14 cellular contexts compared by ENCODE assay signal in genomic region chr14:93375673-93376156, GRCh38. TPM values are rescaled to one million over a fixed set of nuclear protein-coding genes. Genes with fewer than 3 reads are reported as not detected.
DNase-seq lines count a peak whose midpoint lies in the region; ATAC-seq lines count a peak whose summit lies in the region.
"Had no signal": no experiment of that assay in that cellular context is flagged by ENCODE, and none has a peak within 500 bp of the region (broad histone marks: within the 10 kb centered on the region; RNA-seq: fewer than 3 reads in every experiment).

No MANE protein-coding gene starts in this region.

- no peaks in the 10 kb centered on the region for H3K4me1 ChIP-seq in SJCRH30
- no peaks in the 10 kb centered on the region for H3K4me1 ChIP-seq in CD4-positive, alpha-beta memory T cell (ENCODE audit: insufficient read depth, low read length)

- no peaks in the 10 kb centered on the region for H3K36me3 ChIP-seq in SJCRH30
- no peaks in the 10 kb centered on the region for H3K36me3 ChIP-seq in CD4-positive, alpha-beta memory T cell (ENCODE audit: insufficient read depth, low read length)

- H3K27ac Mint-ChIP-seq in memory B cell: peak overlapping the region; percentile 97
- no peak overlapping the region for H3K27ac Mint-ChIP-seq in CD4-positive, alpha-beta memory T cell

- no peaks in the 10 kb centered on the region for H3K27me3 ChIP-seq in SJCRH30
- H3K27me3 ChIP-seq in CD4-positive, alpha-beta memory T cell (ENCODE audit: insufficient read depth, low read length): no peaks in the 10 kb centered on the region

- H3K4me3 Mint-ChIP-seq in memory B cell: no peak overlapping the region
- H3K4me3 Mint-ChIP-seq in CD4-positive, alpha-beta memory T cell: no peak overlapping the region

- DNase-seq in memory B cell (ENCODE audit: low spot score in 2 of 2): peak; percentile 52 to 72
- no peak for DNase-seq in activated T-cell treated with anti-CD3 and anti-CD28 coated beads, Interleukin-2, amount 50 U/mL, for 1 hour
- DNase-seq in SJCRH30: no peak
- DNase-seq in CD4-positive, alpha-beta memory T cell: no peak
- no peak for DNase-seq in DMS79 (lab: John Stamatoyannopoulos, UW)
- DNase-seq: activated gamma-delta T cell, NCI-H1048, SW 1271 had no signal

- H3K9me3 Mint-ChIP-seq in memory B cell: peaks cover 15% of the 10 kb centered on the region
- peaks cover 0 to 10% (median 2%) of the 10 kb centered on the region in 8 donors for H3K9me3 Mint-ChIP-seq in CD4-positive, alpha-beta memory T cell

- CTCF ChIA-PET in CD4-positive, alpha-beta memory T cell (lab: Charles Lee; ENCODE audit: partially characterized antibody): no interaction called here

- H3K9me3 ChIP-seq in SJCRH30 (replicated peaks): no peaks in the 10 kb centered on the region
- no peaks in the 10 kb centered on the region for H3K9me3 ChIP-seq in CD4-positive, alpha-beta memory T cell (ENCODE audit: control insufficient read depth in 1 of 2, low read length in 2 of 2)

- intact Hi-C loops in CD4-positive, alpha-beta memory T cell (cut with micrococcal nuclease): no loop called here

- no peaks in the 10 kb centered on the region for H3K27me3 Mint-ChIP-seq in memory B cell
- peaks cover 11 to 18% of the 10 kb centered on the region in 2 donors for H3K27me3 Mint-ChIP-seq in CD4-positive, alpha-beta memory T cell

- H3K4me3 ChIP-seq in SJCRH30: no peak overlapping the region
- H3K4me3 ChIP-seq in CD4-positive, alpha-beta memory T cell (ENCODE audit: low read length in 2 of 2): no peak overlapping the region

- no peak overlapping the region for H3K27ac ChIP-seq in SJCRH30
- H3K27ac ChIP-seq in CD4-positive, alpha-beta memory T cell (ENCODE audit: low read depth, low read length): no peak overlapping the region

- ATAC-seq in GM18907 (IDR thresholded peaks at IDR 0.05; ENCODE audit: unreplicated experiment) (peak; percentile 92), GM21825 (IDR thresholded peaks at IDR 0.05; ENCODE audit: unreplicated experiment) (peak; percentile 93), HG03469 (IDR thresholded peaks at IDR 0.05; ENCODE audit: unreplicated experiment) (peak; percentile 86), memory B cell (ENCODE audit: low read depth) (peak; percentile 99)
- ATAC-seq: sciatic nerve had no signal

- POLR2A ChIA-PET in CD4-positive, alpha-beta memory T cell (lab: Charles Lee; ENCODE audit: partially characterized antibody): no interaction called here

- H3K36me3 Mint-ChIP-seq in memory B cell: peaks cover 10% of the 10 kb centered on the region
- peaks cover 0 to 4% of the 10 kb centered on the region in 2 donors for H3K36me3 Mint-ChIP-seq in CD4-positive, alpha-beta memory T cell

- H3K4me1 Mint-ChIP-seq in memory B cell: peaks cover 30% of the 10 kb centered on the region
- no peaks in the 10 kb centered on the region for H3K4me1 Mint-ChIP-seq in CD4-positive, alpha-beta memory T cell

RNA-seq across cellular contexts. Expression of gene COX8C, which starts 28.7 kb away (rescaled TPM):
- not detected in 2 replicates for total RNA-seq in SJCRH30 (2014; rRNA removed; shearing (Covaris generic))
- total RNA-seq in CD4-positive, alpha-beta memory T cell: not detected
- polyA plus RNA-seq in CD4-positive, alpha-beta memory T cell: not detected
- total RNA-seq: endothelial cell of umbilical vein, sciatic nerve had no signal
- polyA plus RNA-seq: endothelial cell of umbilical vein, keratinocyte had no signal

RNA-seq across cellular contexts. Expression of gene BTBD7, which starts 42.9 kb away (rescaled TPM):
- total RNA-seq in SJCRH30 (2014; rRNA removed; shearing (Covaris generic)): 22.2 and 23.4 TPM in 2 replicates
- total RNA-seq in CD4-positive, alpha-beta memory T cell: 10 to 100 TPM; 30.3 to 38.3 TPM
- 1 to 10 TPM; 6.9 to 8.7 TPM for polyA plus RNA-seq in CD4-positive, alpha-beta memory T cell

RNA-seq across cellular contexts. Expression of gene UNC79, which starts 55.0 kb away (rescaled TPM):
- total RNA-seq in SJCRH30 (2014; rRNA removed; shearing (Covaris generic)): 0.05 TPM in 1 of 2 replicates, not detected in the other
- under 1 TPM; 0.03 to 0.06 TPM for total RNA-seq in CD4-positive, alpha-beta memory T cell
- polyA plus RNA-seq in CD4-positive, alpha-beta memory T cell: not detected
- total RNA-seq: endothelial cell of umbilical vein had no signal
- polyA plus RNA-seq: endothelial cell of umbilical vein had no signal

Comparison
In these comparisons a context has a peak if more than half of its experiments do, and no peak if none do; other contexts are left out.
1. DNase-seq: peak in memory B cell (2 of 2); none in activated T-cell treated with anti-CD3 and anti-CD28 coated beads, Interleukin-2, amount 50 U/mL, for 1 hour (single experiment), SJCRH30 (0 of 2), CD4-positive, alpha-beta memory T cell (0 of 5) and DMS79 (single experiment).
2. Peak in every context shown above with its lines, with median percentiles within 50 percentile points of each other: ATAC-seq.